ENCODE assay signal across 9 cellular contexts in the genomic region with DNA sequence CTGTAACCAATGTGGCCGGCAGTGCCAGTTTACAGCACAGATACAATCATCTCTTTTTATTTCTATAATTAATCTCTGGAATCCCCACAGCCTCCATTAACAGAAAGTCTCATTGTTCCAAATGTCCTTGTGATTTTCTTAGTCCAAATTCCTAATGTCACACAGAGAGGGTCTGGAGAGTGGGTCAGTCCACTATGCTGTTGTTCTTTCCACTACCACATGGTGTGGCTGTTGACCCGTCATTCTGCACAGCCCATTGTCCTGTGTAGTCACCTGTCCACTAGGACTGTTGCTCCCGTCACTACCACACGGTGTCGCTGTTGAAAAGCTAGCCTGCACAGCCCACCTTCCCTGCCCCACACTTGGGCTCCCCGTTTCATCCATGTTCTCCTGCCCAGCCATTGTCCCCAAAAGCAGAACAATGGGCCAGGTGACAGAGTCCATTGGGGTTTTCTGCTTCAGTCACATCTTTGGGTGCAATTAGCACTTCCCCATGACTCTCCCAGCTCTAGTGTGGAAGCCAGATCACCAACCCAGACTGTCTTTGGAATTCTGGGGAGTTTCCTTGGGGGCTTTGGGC. TPM values are rescaled to one million over a fixed set of nuclear protein-coding genes. Genes with fewer than 3 reads are reported as not detected.
DNase-seq lines count a peak whose midpoint lies in the region; ATAC-seq, FAIRE-seq and TF ChIP-seq lines count a peak whose summit lies in the region.
"Had no signal": no experiment of that assay in that cellular context is flagged by ENCODE, and none has a peak within 500 bp of the region (broad histone marks: within the 10 kb centered on the region; RNA-seq: fewer than 3 reads in every experiment).

No MANE protein-coding gene starts in this region.

- peaks cover 32% of the 10 kb centered on the region for H3K27me3 Mint-ChIP-seq in activated naive CD4-positive, alpha-beta T cell treated with anti-CD3 and anti-CD28 coated beads, Interleukin-2, amount 10 ng/mL, durations not matched to agents 7 days and 5 days

- H3K36me3 Mint-ChIP-seq in activated naive CD4-positive, alpha-beta T cell treated with anti-CD3 and anti-CD28 coated beads, Interleukin-2, amount 10 ng/mL, durations not matched to agents 7 days and 5 days, result no peaks in the 10 kb centered on the region

- H3K9me3 Mint-ChIP-seq in activated naive CD4-positive, alpha-beta T cell treated with anti-CD3 and anti-CD28 coated beads, Interleukin-2, amount 10 ng/mL, durations not matched to agents 7 days and 5 days, result peaks cover 7% of the 10 kb centered on the region

- H3K36me3 ChIP-seq in small intestine (ENCODE audit: control insufficient read depth in 2 of 2, insufficient read depth in 2 of 2, low read length in 2 of 2), result no peaks in the 10 kb centered on the region

- CTCF ChIA-PET in activated naive CD4-positive, alpha-beta T cell treated with anti-CD3 and anti-CD28 coated beads, Interleukin-2, amount 10 ng/mL, durations not matched to agents 7 days and 5 days (lab: Charles Lee), result interaction anchor here (1.0 to 1.3 kb wide), 2 partner anchors 8 to 17 kb away, joined by 4 read pairs; no protein-coding TSS in a partner anchor

- no peaks in the 10 kb centered on the region for H3K9me3 ChIP-seq in small intestine (ENCODE audit: control insufficient read depth, low read depth)

- no peak overlapping the region for H3K27ac ChIP-seq in small intestine (ENCODE audit: low read depth in 1 of 2, low read length in 1 of 2)

- no peaks in the 10 kb centered on the region for H3K4me1 Mint-ChIP-seq in activated naive CD4-positive, alpha-beta T cell treated with anti-CD3 and anti-CD28 coated beads, Interleukin-2, amount 10 ng/mL, durations not matched to agents 7 days and 5 days
- H3K4me1 Mint-ChIP-seq: central memory CD8-positive, alpha-beta T cell had no signal

- WGBS in small intestine, 3 donors, result 28 to 44% (median 35%) methylated on average over 6 of the region's 6 CpGs

- H3K27ac Mint-ChIP-seq in activated naive CD4-positive, alpha-beta T cell treated with anti-CD3 and anti-CD28 coated beads, Interleukin-2, amount 10 ng/mL, durations not matched to agents 7 days and 5 days, result no peak overlapping the region

- no peak for FAIRE-seq in small intestine (lab: Jason Lieb, UNC)

- no peaks in the 10 kb centered on the region for H3K4me1 ChIP-seq in small intestine (ENCODE audit: control insufficient read depth in 2 of 2, insufficient read depth in 1 of 2, low read depth in 1 of 2, low read length in 1 of 2)

- no peak overlapping the region for H3K4me3 Mint-ChIP-seq in activated naive CD4-positive, alpha-beta T cell treated with anti-CD3 and anti-CD28 coated beads, Interleukin-2, amount 10 ng/mL, durations not matched to agents 7 days and 5 days
- H3K4me3 Mint-ChIP-seq: central memory CD8-positive, alpha-beta T cell had no signal

- H3K4me3 ChIP-seq in fibroblast of villous mesenchyme (ENCODE audit: low read depth, low read length) (no peak overlapping the region), small intestine (ENCODE audit: low read depth in 1 of 2, low read length in 2 of 2) (no peak overlapping the region)

- ATAC-seq in GM21515 (IDR thresholded peaks at IDR 0.05; ENCODE audit: unreplicated experiment), result no peak

- peaks cover 0 to 8% of the 10 kb centered on the region in 2 donors for H3K27me3 ChIP-seq in small intestine (ENCODE audit: control insufficient read depth in 2 of 2, insufficient read depth in 2 of 2, low read length in 2 of 2)

- peak; percentile 52 for DNase-seq in activated naive CD4-positive, alpha-beta T cell treated with anti-CD3 and anti-CD28 coated beads, Interleukin-2, amount 10 ng/mL, durations not matched to agents 7 days and 5 days
- no peak for DNase-seq in activated naive CD4-positive, alpha-beta T cell (lab: John Stamatoyannopoulos, UW)
- DNase-seq in fibroblast of villous mesenchyme (ENCODE audit: low read depth) (peak; percentile 11), small intestine (peak; percentile 57), NCI-H446 (lab: John Stamatoyannopoulos, UW) (no peak)
- no peak for DNase-seq in activated effector memory CD4-positive, alpha-beta T cell treated with anti-CD3 and anti-CD28 coated beads, Interleukin-2, amount 50 U/mL, for 16 hours

- peak; percentile 46 for TF ChIP-seq CTCF in fibroblast of villous mesenchyme (IDR thresholded peaks at IDR 0.05; ENCODE audit: insufficient read depth, low read depth, low read length)

TF ChIP-seq in PFSK-1, 5 proteins besides CTCF, POLR2A, EP300 and RAD21:
- TF ChIP-seq POLR2AphosphoS5 (IDR thresholded peaks at IDR 0.05; ENCODE audit: low read depth, low read length) (no peak), FOXP2 (optimal IDR thresholded peaks at IDR 0.05; ENCODE audit: borderline replicate concordance, extremely low read depth, extremely low read length, insufficient read depth) (peak; percentile 49)

RNA-seq across cellular contexts. Expression of a gene that starts 8.6 kb away (rescaled TPM):
- not detected for polyA plus RNA-seq in PFSK-1 (2012; ENCODE audit: insufficient read length, low read depth)
- not detected in 2 replicates for total RNA-seq in fibroblast of villous mesenchyme
- under 1 TPM in 1 of 3 donors, not detected in 2; 0.49 TPM for polyA plus RNA-seq in small intestine

RNA-seq across cellular contexts. Expression of a gene that starts 33.7 kb away (rescaled TPM):
- 3.3 TPM for polyA plus RNA-seq in PFSK-1 (2012; ENCODE audit: insufficient read length, low read depth)
- total RNA-seq in fibroblast of villous mesenchyme, result not detected in 2 replicates
- polyA plus RNA-seq in small intestine, result not detected

Comparison
In these comparisons a context has a peak if more than half of its experiments do, and no peak if none do; other contexts are left out.
1. DNase-seq: peak in activated naive CD4-positive, alpha-beta T cell treated with anti-CD3 and anti-CD28 coated beads, Interleukin-2, amount 10 ng/mL, durations not matched to agents 7 days and 5 days (single experiment), fibroblast of villous mesenchyme (single experiment) and small intestine (single experiment); none in activated naive CD4-positive, alpha-beta T cell (0 of 4), activated effector memory CD4-positive, alpha-beta T cell treated with anti-CD3 and anti-CD28 coated beads, Interleukin-2, amount 50 U/mL, for 16 hours (single experiment) and NCI-H446 (0 of 2).